In the genomic region with DNA sequence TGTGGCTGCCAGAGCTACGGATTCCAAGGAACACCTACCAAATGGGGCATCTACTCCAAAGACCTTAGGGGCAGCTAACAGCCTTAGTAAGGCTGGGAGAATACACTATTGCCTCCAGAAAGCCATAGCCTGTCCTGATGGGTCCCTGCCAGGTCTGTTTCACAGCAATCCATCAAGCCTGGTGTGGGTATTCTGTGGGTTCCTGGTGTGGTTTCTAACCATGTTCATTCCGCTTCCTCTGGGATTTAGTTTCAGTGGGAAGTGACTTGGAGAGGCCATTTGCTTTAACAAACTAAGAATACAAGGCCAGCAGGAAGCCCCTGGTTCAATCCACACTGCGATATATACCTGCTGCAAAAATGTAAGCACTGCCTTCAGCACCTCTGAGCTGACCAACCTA, we compare ENCODE assay signal across 1 cellular context.
TF ChIP-seq lines count a peak whose summit lies in the region.

No MANE protein-coding gene starts in this region.

TF ChIP-seq in GM23338, 12 proteins besides CTCF, POLR2A, EP300 and RAD21 (continued from another document):
- TF ChIP-seq, protein P1, sequence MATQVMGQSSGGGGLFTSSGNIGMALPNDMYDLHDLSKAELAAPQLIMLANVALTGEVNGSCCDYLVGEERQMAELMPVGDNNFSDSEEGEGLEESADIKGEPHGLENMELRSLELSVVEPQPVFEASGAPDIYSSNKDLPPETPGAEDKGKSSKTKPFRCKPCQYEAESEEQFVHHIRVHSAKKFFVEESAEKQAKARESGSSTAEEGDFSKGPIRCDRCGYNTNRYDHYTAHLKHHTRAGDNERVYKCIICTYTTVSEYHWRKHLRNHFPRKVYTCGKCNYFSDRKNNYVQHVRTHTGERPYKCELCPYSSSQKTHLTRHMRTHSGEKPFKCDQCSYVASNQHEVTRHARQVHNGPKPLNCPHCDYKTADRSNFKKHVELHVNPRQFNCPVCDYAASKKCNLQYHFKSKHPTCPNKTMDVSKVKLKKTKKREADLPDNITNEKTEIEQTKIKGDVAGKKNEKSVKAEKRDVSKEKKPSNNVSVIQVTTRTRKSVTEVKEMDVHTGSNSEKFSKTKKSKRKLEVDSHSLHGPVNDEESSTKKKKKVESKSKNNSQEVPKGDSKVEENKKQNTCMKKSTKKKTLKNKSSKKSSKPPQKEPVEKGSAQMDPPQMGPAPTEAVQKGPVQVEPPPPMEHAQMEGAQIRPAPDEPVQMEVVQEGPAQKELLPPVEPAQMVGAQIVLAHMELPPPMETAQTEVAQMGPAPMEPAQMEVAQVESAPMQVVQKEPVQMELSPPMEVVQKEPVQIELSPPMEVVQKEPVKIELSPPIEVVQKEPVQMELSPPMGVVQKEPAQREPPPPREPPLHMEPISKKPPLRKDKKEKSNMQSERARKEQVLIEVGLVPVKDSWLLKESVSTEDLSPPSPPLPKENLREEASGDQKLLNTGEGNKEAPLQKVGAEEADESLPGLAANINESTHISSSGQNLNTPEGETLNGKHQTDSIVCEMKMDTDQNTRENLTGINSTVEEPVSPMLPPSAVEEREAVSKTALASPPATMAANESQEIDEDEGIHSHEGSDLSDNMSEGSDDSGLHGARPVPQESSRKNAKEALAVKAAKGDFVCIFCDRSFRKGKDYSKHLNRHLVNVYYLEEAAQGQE (IDR thresholded peaks at IDR 0.05; ENCODE audit: unreplicated experiment): no peak
- TF ChIP-seq, protein P2, sequence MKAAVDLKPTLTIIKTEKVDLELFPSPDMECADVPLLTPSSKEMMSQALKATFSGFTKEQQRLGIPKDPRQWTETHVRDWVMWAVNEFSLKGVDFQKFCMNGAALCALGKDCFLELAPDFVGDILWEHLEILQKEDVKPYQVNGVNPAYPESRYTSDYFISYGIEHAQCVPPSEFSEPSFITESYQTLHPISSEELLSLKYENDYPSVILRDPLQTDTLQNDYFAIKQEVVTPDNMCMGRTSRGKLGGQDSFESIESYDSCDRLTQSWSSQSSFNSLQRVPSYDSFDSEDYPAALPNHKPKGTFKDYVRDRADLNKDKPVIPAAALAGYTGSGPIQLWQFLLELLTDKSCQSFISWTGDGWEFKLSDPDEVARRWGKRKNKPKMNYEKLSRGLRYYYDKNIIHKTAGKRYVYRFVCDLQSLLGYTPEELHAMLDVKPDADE (IDR thresholded peaks at IDR 0.05): no peak
- no peak for TF ChIP-seq EZH2 (IDR thresholded peaks at IDR 0.05; ENCODE audit: low read depth, unreplicated experiment)
- TF ChIP-seq, protein P3, sequence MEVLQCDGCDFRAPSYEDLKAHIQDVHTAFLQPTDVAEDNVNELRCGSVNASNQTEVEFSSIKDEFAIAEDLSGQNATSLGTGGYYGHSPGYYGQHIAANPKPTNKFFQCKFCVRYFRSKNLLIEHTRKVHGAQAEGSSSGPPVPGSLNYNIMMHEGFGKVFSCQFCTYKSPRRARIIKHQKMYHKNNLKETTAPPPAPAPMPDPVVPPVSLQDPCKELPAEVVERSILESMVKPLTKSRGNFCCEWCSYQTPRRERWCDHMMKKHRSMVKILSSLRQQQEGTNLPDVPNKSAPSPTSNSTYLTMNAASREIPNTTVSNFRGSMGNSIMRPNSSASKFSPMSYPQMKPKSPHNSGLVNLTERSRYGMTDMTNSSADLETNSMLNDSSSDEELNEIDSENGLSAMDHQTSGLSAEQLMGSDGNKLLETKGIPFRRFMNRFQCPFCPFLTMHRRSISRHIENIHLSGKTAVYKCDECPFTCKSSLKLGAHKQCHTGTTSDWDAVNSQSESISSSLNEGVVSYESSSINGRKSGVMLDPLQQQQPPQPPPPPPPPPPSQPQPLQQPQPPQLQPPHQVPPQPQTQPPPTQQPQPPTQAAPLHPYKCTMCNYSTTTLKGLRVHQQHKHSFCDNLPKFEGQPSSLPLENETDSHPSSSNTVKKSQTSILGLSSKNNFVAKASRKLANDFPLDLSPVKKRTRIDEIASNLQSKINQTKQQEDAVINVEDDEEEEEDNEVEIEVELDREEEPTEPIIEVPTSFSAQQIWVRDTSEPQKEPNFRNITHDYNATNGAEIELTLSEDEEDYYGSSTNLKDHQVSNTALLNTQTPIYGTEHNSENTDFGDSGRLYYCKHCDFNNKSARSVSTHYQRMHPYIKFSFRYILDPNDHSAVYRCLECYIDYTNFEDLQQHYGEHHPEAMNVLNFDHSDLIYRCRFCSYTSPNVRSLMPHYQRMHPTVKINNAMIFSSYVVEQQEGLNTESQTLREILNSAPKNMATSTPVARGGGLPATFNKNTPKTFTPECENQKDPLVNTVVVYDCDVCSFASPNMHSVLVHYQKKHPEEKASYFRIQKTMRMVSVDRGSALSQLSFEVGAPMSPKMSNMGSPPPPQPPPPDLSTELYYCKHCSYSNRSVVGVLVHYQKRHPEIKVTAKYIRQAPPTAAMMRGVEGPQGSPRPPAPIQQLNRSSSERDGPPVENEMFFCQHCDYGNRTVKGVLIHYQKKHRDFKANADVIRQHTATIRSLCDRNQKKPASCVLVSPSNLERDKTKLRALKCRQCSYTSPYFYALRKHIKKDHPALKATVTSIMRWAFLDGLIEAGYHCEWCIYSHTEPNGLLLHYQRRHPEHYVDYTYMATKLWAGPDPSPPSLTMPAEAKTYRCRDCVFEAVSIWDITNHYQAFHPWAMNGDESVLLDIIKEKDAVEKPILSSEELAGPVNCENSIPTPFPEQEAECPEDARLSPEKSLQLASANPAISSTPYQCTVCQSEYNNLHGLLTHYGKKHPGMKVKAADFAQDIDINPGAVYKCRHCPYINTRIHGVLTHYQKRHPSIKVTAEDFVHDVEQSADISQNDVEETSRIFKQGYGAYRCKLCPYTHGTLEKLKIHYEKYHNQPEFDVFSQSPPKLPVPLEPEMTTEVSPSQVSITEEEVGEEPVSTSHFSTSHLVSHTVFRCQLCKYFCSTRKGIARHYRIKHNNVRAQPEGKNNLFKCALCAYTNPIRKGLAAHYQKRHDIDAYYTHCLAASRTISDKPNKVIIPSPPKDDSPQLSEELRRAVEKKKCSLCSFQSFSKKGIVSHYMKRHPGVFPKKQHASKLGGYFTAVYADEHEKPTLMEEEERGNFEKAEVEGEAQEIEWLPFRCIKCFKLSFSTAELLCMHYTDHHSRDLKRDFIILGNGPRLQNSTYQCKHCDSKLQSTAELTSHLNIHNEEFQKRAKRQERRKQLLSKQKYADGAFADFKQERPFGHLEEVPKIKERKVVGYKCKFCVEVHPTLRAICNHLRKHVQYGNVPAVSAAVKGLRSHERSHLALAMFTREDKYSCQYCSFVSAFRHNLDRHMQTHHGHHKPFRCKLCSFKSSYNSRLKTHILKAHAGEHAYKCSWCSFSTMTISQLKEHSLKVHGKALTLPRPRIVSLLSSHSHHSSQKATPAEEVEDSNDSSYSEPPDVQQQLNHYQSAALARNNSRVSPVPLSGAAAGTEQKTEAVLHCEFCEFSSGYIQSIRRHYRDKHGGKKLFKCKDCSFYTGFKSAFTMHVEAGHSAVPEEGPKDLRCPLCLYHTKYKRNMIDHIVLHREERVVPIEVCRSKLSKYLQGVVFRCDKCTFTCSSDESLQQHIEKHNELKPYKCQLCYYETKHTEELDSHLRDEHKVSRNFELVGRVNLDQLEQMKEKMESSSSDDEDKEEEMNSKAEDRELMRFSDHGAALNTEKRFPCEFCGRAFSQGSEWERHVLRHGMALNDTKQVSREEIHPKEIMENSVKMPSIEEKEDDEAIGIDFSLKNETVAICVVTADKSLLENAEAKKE (CRISPR knock-in tag; IDR thresholded peaks at IDR 0.05): no peak
- no peak for TF ChIP-seq STAT1 (IDR thresholded peaks at IDR 0.05; ENCODE audit: unreplicated experiment)
- no peak for TF ChIP-seq NANOG (IDR thresholded peaks at IDR 0.05; ENCODE audit: borderline replicate concordance)
- no peak for TF ChIP-seq ZNF331 (CRISPR knock-in tag; IDR thresholded peaks at IDR 0.05; ENCODE audit: low read depth)
